16 cellular contexts compared by ENCODE assay signal in the genomic region with DNA sequence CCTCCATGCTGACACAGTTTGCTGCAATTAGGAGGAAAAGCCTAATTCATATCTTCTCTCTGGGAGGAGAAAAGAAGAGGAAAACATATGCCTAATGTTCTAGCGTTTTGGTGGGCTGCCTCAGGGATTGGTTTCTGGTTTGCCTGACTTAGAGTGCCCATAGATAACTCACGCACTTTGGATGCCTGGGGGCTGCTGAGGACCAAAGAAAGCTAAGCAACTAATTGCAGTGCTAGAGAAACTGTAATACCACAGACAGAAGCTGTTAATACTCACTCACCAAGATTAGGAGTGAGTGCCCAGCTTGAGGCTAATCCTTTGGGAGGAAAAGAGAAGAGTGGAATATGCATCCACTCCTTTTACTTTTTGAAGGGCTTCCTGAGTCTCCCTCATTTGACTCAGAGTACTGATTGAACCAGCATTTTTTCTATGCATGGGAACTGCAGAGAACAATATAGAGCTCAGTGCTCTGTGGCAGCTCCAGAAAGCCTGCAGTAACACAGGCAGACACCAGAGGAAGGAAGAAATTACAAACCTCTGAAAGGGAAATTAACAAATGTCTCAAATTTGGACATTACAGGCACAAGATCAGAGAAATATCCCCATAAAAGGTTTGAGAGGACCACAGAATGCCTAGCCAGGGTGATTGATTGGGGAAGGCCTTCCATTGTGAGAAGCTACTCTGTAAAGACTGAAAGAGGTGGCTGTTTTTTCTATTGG.
"Had no signal": no experiment of that assay in that cellular context is flagged by ENCODE, and none has a peak within 500 bp of the region (broad histone marks: within the 10 kb centered on the region; RNA-seq: fewer than 3 reads in every experiment).

No MANE protein-coding gene starts in this region.

- H3K27ac Mint-ChIP-seq: activated CD4-positive, alpha-beta memory T cell treated with anti-CD3 and anti-CD28 coated beads, Interleukin-2, amount 10 ng/mL, durations not matched to agents 7 days and 5 days; activated CD4-positive, alpha-beta T cell treated with anti-CD3 and anti-CD28 coated beads for 36 hours; activated naive CD8-positive, alpha-beta T cell treated with anti-CD3 and anti-CD28 coated beads, Interleukin-2, amount 10 ng/mL, durations not matched to agents 7 days and 5 days; activated T-cell treated with anti-CD3 and anti-CD28 coated beads, Interleukin-2, amount 50 U/mL, for 72 hours; memory B cell had no signal

- H3K27me3 Mint-ChIP-seq: activated CD4-positive, alpha-beta memory T cell treated with anti-CD3 and anti-CD28 coated beads, Interleukin-2, amount 10 ng/mL, durations not matched to agents 7 days and 5 days; activated CD4-positive, alpha-beta T cell treated with anti-CD3 and anti-CD28 coated beads for 36 hours; activated naive CD8-positive, alpha-beta T cell treated with anti-CD3 and anti-CD28 coated beads, Interleukin-2, amount 10 ng/mL, durations not matched to agents 7 days and 5 days; memory B cell had no signal

- H3K4me3 ChIP-seq: heart left ventricle, left lung, sigmoid colon, suprapubic skin, upper lobe of right lung had no signal

- H3K36me3 Mint-ChIP-seq: activated naive CD8-positive, alpha-beta T cell treated with anti-CD3 and anti-CD28 coated beads, Interleukin-2, amount 10 ng/mL, durations not matched to agents 7 days and 5 days; memory B cell had no signal

- H3K27me3 ChIP-seq: heart left ventricle, left lung, sigmoid colon, suprapubic skin, upper lobe of right lung had no signal

- ATAC-seq: activated CD4-positive, alpha-beta T cell treated with anti-CD3 and anti-CD28 coated beads for 36 hours; activated T-cell treated with anti-CD3 and anti-CD28 coated beads, Interleukin-2, amount 50 U/mL, for 72 hours; heart left ventricle; left lung; upper lobe of right lung had no signal

- H3K4me1 Mint-ChIP-seq: activated CD4-positive, alpha-beta memory T cell treated with anti-CD3 and anti-CD28 coated beads, Interleukin-2, amount 10 ng/mL, durations not matched to agents 7 days and 5 days; activated CD4-positive, alpha-beta T cell treated with anti-CD3 and anti-CD28 coated beads for 36 hours; activated naive CD8-positive, alpha-beta T cell treated with anti-CD3 and anti-CD28 coated beads, Interleukin-2, amount 10 ng/mL, durations not matched to agents 7 days and 5 days; memory B cell had no signal

- H3K36me3 ChIP-seq: heart left ventricle, left lung, sigmoid colon, suprapubic skin, upper lobe of right lung had no signal

- H3K4me1 ChIP-seq: heart left ventricle, left lung, sigmoid colon, suprapubic skin, upper lobe of right lung had no signal

- H3K9me3 ChIP-seq: upper lobe of right lung had no signal

- DNase-seq: activated CD4-positive, alpha-beta memory T cell treated with anti-CD3 and anti-CD28 coated beads, Interleukin-2, amount 10 ng/mL, durations not matched to agents 7 days and 5 days; activated CD4-positive, alpha-beta T cell treated with anti-CD3 and anti-CD28 coated beads for 36 hours; activated CD8-positive, alpha-beta memory T cell treated with anti-CD3 and anti-CD28 coated beads, Interleukin-2, amount 50 U/mL, for 4 hours; activated gamma-delta T cell treated with Interleukin-2 at 50 U/mL for 16 hours; activated naive CD8-positive, alpha-beta T cell treated with anti-CD3 and anti-CD28 coated beads, Interleukin-2, amount 10 ng/mL, durations not matched to agents 7 days and 5 days; activated T-cell treated with anti-CD3 and anti-CD28 coated beads, Interleukin-2, amount 50 U/mL, for 72 hours; heart left ventricle; left lung; nucleus accumbens; sigmoid colon; stimulated activated CD4-positive, alpha-beta T cell treated with anti-CD3 and anti-CD28 coated beads, Interleukin-12 subunit alpha, Interleukin-12 subunit beta, amount 100 ng/mL, for 4 hours; stimulated activated CD4-positive, alpha-beta T cell treated with anti-CD3 and anti-CD28 coated beads, Interleukin-2, amount 100 ng/mL, for 48 hours; stimulated activated naive CD4-positive, alpha-beta T cell treated with Interleukin-2 at 50 U/mL for 16 hours; upper lobe of right lung had no signal

- H3K4me3 Mint-ChIP-seq: activated CD4-positive, alpha-beta memory T cell treated with anti-CD3 and anti-CD28 coated beads, Interleukin-2, amount 10 ng/mL, durations not matched to agents 7 days and 5 days; activated CD4-positive, alpha-beta T cell treated with anti-CD3 and anti-CD28 coated beads for 36 hours; activated naive CD8-positive, alpha-beta T cell treated with anti-CD3 and anti-CD28 coated beads, Interleukin-2, amount 10 ng/mL, durations not matched to agents 7 days and 5 days; activated T-cell treated with anti-CD3 and anti-CD28 coated beads, Interleukin-2, amount 50 U/mL, for 72 hours; memory B cell had no signal

- H3K27ac ChIP-seq: heart left ventricle, left lung, sigmoid colon, suprapubic skin, upper lobe of right lung had no signal
